9 cellular contexts compared by ENCODE assay signal in the genomic region with DNA sequence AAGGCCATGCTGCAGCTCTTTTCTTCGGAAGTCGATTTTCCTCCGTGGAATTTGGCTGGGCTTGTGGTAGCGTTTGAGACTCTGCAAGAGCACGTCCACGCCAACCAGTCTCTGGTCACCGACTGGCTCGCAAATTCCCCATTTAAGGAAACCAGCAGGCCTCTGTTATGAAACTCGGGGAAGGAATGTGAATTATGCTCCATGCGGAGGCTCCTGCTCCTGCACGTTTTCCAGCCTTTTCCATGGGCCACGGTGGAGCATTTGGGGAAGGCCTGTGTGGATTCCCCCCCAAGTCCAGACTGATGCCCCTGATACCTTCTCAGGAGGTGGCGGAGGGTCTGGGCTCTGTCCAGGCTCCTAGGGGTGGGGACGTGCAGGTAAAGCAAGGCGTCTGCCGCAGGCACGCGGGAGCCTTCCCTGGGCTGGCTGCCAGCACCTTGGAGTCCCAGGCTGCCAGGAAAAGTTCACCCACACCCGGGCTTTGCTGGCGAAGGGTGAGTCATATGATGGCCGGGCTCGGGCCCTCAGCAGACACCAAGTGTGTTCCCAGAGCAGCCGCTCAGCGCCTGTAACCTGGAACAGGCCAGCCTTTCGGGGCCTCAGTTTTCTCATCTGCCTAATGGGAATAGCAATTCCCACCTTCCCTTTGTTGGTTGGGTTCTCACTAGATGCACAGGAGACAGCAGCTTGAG. TPM values are rescaled to one million over a fixed set of nuclear protein-coding genes. Genes with fewer than 3 reads are reported as not detected.
A peak's percentile ranks its signal among the peaks of the same experiment; 100 is the strongest.
DNase-seq lines count a peak whose midpoint lies in the region; ATAC-seq and TF ChIP-seq lines count a peak whose summit lies in the region.
"Had no signal": no experiment of that assay in that cellular context is flagged by ENCODE, and none has a peak within 500 bp of the region (broad histone marks: within the 10 kb centered on the region; RNA-seq: fewer than 3 reads in every experiment).

No MANE protein-coding gene starts in this region.

- H3K9me3 ChIP-seq in HCT116 (ENCODE audit: control insufficient read depth in 1 of 2, insufficient read depth in 1 of 2, low read depth in 1 of 2, low read length in 2 of 2) (no peaks in the 10 kb centered on the region), body of pancreas (no peaks in the 10 kb centered on the region)

- TF ChIP-seq RAD21 in HCT116 (IDR thresholded peaks at IDR 0.05; ENCODE audit: low read depth), result no peak

- H3K4me3 ChIP-seq in HCT116 (replicated peaks in 1 of 2; ENCODE audit: low read depth in 1 of 2, low read length in 2 of 2) (peak overlapping the region in 1 of 2 experiments; percentile 39; a peak in 2 of 4 replicates), body of pancreas (no peak overlapping the region)

- intact Hi-C loops in HCT116 (cut with micrococcal nuclease) (no loop called here), body of pancreas (cut with DNase I) (no loop called here)

- H3K36me3 ChIP-seq in HCT116 (ENCODE audit: control insufficient read depth in 1 of 2, insufficient read depth in 2 of 2, low read length in 2 of 2), result peaks cover 2 to 9% of the 10 kb centered on the region in 2 experiments; a peak in 2 of 4 replicates
- no peaks in the 10 kb centered on the region for H3K36me3 ChIP-seq in body of pancreas (replicated peaks in 1 of 2; ENCODE audit: insufficient read depth in 1 of 2, low read depth in 2 of 2)

- CTCF ChIA-PET in HCT116 (lab: Charles Lee), result no interaction called here

- H3K27ac ChIP-seq in HCT116 (ENCODE audit: low read depth, low read length), result peak overlapping the region; percentile 96
- H3K27ac ChIP-seq in body of pancreas, result peak overlapping the region; percentile 57 to 81 (median 70)

- H3K27me3 ChIP-seq in HCT116 (ENCODE audit: insufficient read depth, low read length) (no peaks in the 10 kb centered on the region), body of pancreas (no peaks in the 10 kb centered on the region)

- WGBS in body of pancreas, 2 donors, result 50 to 62% methylated on average over 19 to 25 of the region's 25 CpGs

- no peak for TF ChIP-seq CTCF in HCT116 (IDR thresholded peaks at IDR 0.05 in 2 of 3, conservative IDR thresholded peaks at IDR 0.05 in 1 of 3; ENCODE audit: borderline replicate concordance in 1 of 3, insufficient read depth in 1 of 3, low read depth in 2 of 3, low read length in 2 of 3)
- peak in 1 of 7 experiments; percentile 5 for TF ChIP-seq CTCF in body of pancreas (IDR thresholded peaks at IDR 0.05)

- peak overlapping the region; percentile 82 for H3K4me2 ChIP-seq in HCT116 (ENCODE audit: low read length)

- TF ChIP-seq POLR2A in HCT116 (IDR thresholded peaks at IDR 0.05; ENCODE audit: borderline replicate concordance, extremely low read depth, insufficient read depth, insufficient read length), result no peak
- peak in 2 of 3 donors; percentile 20 to 32 for TF ChIP-seq POLR2A in body of pancreas (IDR thresholded peaks at IDR 0.05)

- POLR2A ChIA-PET in HCT116 (lab: Charles Lee), result no interaction called here

- H3K9ac ChIP-seq in HCT116 (ENCODE audit: low read length), result peak overlapping the region; percentile 70

- RAD21 ChIA-PET in HCT116 (lab: Charles Lee; ENCODE audit: low non-redundant PET in 1 of 2, low total read pairs in 2 of 2, uncharacterized antibody in 2 of 2, unreplicated experiment in 2 of 2), result no interaction called here

- H3K4me1 ChIP-seq in HCT116 (ENCODE audit: control insufficient read depth in 1 of 2, insufficient read depth in 2 of 2, low read length in 2 of 2), result peaks cover 35 to 45% of the 10 kb centered on the region in 2 experiments
- peaks cover 33% of the 10 kb centered on the region for H3K4me1 ChIP-seq in body of pancreas

- no peak overlapping the region for H2AFZ ChIP-seq in HCT116 (ENCODE audit: low read depth, low read length, poor library complexity, severe bottlenecking)

- H4K20me1 ChIP-seq in HCT116 (ENCODE audit: insufficient read depth), result no peaks in the 10 kb centered on the region

- H3K79me2 ChIP-seq in HCT116 (ENCODE audit: insufficient read depth, low read length), result peaks cover 13% of the 10 kb centered on the region; the same call in 1 of the 2 replicates

- ATAC-seq in HCT116 (peak; percentile 90), body of pancreas (peak; percentile 87), HG03196 (IDR thresholded peaks at IDR 0.05; ENCODE audit: unreplicated experiment) (no peak)

- no peaks in the 10 kb centered on the region for H3K9me2 ChIP-seq in HCT116 (ENCODE audit: insufficient read depth)

- no TSS peak for BruUV-seq in HCT116 (replicated peaks; lab: Mats Ljungman, UMichigan)

- DNase-seq in HCT116 (ENCODE audit: low read depth, low spot score) (peak; percentile 80), body of pancreas (peak; percentile 79 to 94 (median 86)), islet precursor cell (peak; percentile 87), stromal cell of bone marrow (ENCODE audit: low read depth) (peak; percentile 88), NCI-H2196 treated with DMSO at 0.1 percent for 48 hours (lab: John Stamatoyannopoulos, UW; ENCODE audit: unreplicated experiment) (no peak), KG1 (lab: John Stamatoyannopoulos, UW) (no peak), mesenteric fat pad (ENCODE audit: low spot score) (no peak)
- DNase-seq: NK-92 treated with Interleukin-12 subunit alpha and Interleukin-12 subunit beta, amount 100 ng/mL, for 24 hours had no signal

TF ChIP-seq in HCT116, 20 proteins besides CTCF, POLR2A, EP300 and RAD21:
- TF ChIP-seq CBX3 (IDR thresholded peaks at IDR 0.05; ENCODE audit: low read depth), result peak; percentile 14; the same call in 1 of the 2 replicates
- peak; percentile 20 for TF ChIP-seq TCF7L2 (IDR thresholded peaks at IDR 0.05; ENCODE audit: borderline replicate concordance, extremely low read depth, insufficient read depth, insufficient read length)
- no peak for TF ChIP-seq SIN3A (IDR thresholded peaks at IDR 0.05; ENCODE audit: low read depth)
- TF ChIP-seq YY1 (IDR thresholded peaks at IDR 0.05; ENCODE audit: extremely low read depth, insufficient replicate concordance, low read depth, low read length), result peak; percentile 33
- TF ChIP-seq ZFX (IDR thresholded peaks at IDR 0.05), result 0 out of 2 replicates have a peak, but pooled peaks have one; percentile 25
- peak; percentile 76 for TF ChIP-seq SP1 (IDR thresholded peaks at IDR 0.05; ENCODE audit: low read depth)
- TF ChIP-seq, protein P1, sequence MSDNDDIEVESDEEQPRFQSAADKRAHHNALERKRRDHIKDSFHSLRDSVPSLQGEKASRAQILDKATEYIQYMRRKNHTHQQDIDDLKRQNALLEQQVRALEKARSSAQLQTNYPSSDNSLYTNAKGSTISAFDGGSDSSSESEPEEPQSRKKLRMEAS (IDR thresholded peaks at IDR 0.05), result peak; percentile 94
- TF ChIP-seq SRF (IDR thresholded peaks at IDR 0.05; ENCODE audit: low read depth), result peak; percentile 87
- no peak for TF ChIP-seq ZNF274 (IDR thresholded peaks at IDR 0.05; ENCODE audit: low read depth, low read length)
- TF ChIP-seq JUND (IDR thresholded peaks at IDR 0.05), result peak; percentile 84
TF ChIP-seq in HCT116: peak in this region for 8.

RNA-seq across cellular contexts. Expression of a gene that starts 41.9 kb away (rescaled TPM):
- total RNA-seq in HCT116 (2021; ENCODE audit: unreplicated experiment), result 55.2 TPM
- polyA plus RNA-seq in HCT116 (2012), result 58.9 and 66.2 TPM in 2 replicates
- 10 to 100 TPM; 43.3 to 63.6 TPM for total RNA-seq in body of pancreas
- 59.9 TPM for total RNA-seq in mesenteric fat pad

Comparison
In these comparisons a context has a peak if more than half of its experiments do, and no peak if none do; other contexts are left out.
1. DNase-seq: peak in HCT116 (single experiment), body of pancreas (4 of 4), islet precursor cell (single experiment) and stromal cell of bone marrow (single experiment); none in NCI-H2196 treated with DMSO at 0.1 percent for 48 hours (single experiment), KG1 (single experiment) and mesenteric fat pad (single experiment).